11 cellular contexts compared by ENCODE assay signal in genomic region chr10:95408148-95408930, GRCh38.
DNase-seq lines count a peak whose midpoint lies in the region; ATAC-seq and TF ChIP-seq lines count a peak whose summit lies in the region.
"Had no signal": no experiment of that assay in that cellular context is flagged by ENCODE, and none has a peak within 500 bp of the region (broad histone marks: within the 10 kb centered on the region; RNA-seq: fewer than 3 reads in every experiment).

No MANE protein-coding gene starts in this region.

- DNase-seq in IMR-90 (no peak), coronary artery (ENCODE audit: low spot score) (no peak), lower lobe of right lung (no peak), tibial artery (peak in 1 of 2 donors; percentile 63), HuH-7.5 (ENCODE audit: low spot score) (no peak)
- DNase-seq: NCI-H1930; NK-92 treated with Interleukin-12 subunit alpha and Interleukin-12 subunit beta, amount 100 ng/mL, for 24 hours; stimulated activated CD4-positive, alpha-beta T cell treated with anti-CD3 and anti-CD28 coated beads, Interleukin-12 subunit alpha, Interleukin-12 subunit beta, amount 100 ng/mL, for 4 hours had no signal

- H4K5ac ChIP-seq in IMR-90 (ENCODE audit: low read depth, low read length), result no peak overlapping the region

- no peak overlapping the region for H2AK5ac ChIP-seq in IMR-90 (ENCODE audit: low read depth, low read length)

- no peaks in the 10 kb centered on the region for H3K36me3 ChIP-seq in IMR-90 (ENCODE audit: control insufficient read depth, insufficient read depth, low read length)
- H3K36me3 ChIP-seq in lower lobe of right lung, result peaks cover 11% of the 10 kb centered on the region
- peaks cover 43 to 71% (median 62%) of the 10 kb centered on the region in 3 donors for H3K36me3 ChIP-seq in tibial artery

- H3K27me3 ChIP-seq in IMR-90 (ENCODE audit: control insufficient read depth, insufficient read depth, low read length) (peaks cover 4% of the 10 kb centered on the region), lower lobe of right lung (ENCODE audit: low read depth) (no peaks in the 10 kb centered on the region), tibial artery (no peaks in the 10 kb centered on the region)

- H3K27ac ChIP-seq in IMR-90 (ENCODE audit: insufficient read depth, low read length), result no peak overlapping the region
- H3K27ac ChIP-seq in coronary artery, result peak overlapping the region; percentile 91 to 93
- H3K27ac ChIP-seq in lower lobe of right lung, result peak overlapping the region; percentile 28
- H3K27ac ChIP-seq in tibial artery, result peak overlapping the region; percentile 84 to 91

- H2BK20ac ChIP-seq in IMR-90 (ENCODE audit: low read depth, low read length), result no peak overlapping the region

- no peaks in the 10 kb centered on the region for H3K79me1 ChIP-seq in IMR-90 (ENCODE audit: low read depth in 1 of 2, low read length in 2 of 2)

- H3K9me3 ChIP-seq in IMR-90 (ENCODE audit: control insufficient read depth, insufficient read depth, low read length) (no peaks in the 10 kb centered on the region), lower lobe of right lung (no peaks in the 10 kb centered on the region), tibial artery (no peaks in the 10 kb centered on the region)

- H2BK120ac ChIP-seq in IMR-90 (ENCODE audit: low read depth, low read length), result no peak overlapping the region

- H3K4me3 ChIP-seq in IMR-90 (ENCODE audit: insufficient read depth, low read depth, low read length), result no peak overlapping the region
- no peak overlapping the region for H3K4me3 ChIP-seq in coronary artery
- no peak overlapping the region for H3K4me3 ChIP-seq in lower lobe of right lung
- H3K4me3 ChIP-seq in tibial artery, result no peak overlapping the region

- no peak for TF ChIP-seq RAD21 in IMR-90 (IDR thresholded peaks at IDR 0.05; ENCODE audit: low read length)

- no peaks in the 10 kb centered on the region for H4K20me1 ChIP-seq in IMR-90 (ENCODE audit: insufficient read depth, low read length)

- H3K23ac ChIP-seq in IMR-90 (ENCODE audit: low read depth, low read length), result no peak overlapping the region

- ATAC-seq in IMR-90 (ENCODE audit: low read depth), result no peak
- peak; percentile 52 to 76 for ATAC-seq in lower lobe of right lung
- ATAC-seq in HG03565 (IDR thresholded peaks at IDR 0.05; ENCODE audit: unreplicated experiment), result no peak
- no peak for ATAC-seq in SK-N-SH treated with all-trans-retinoic acid at 6 μM for 48 hours
- no peak for ATAC-seq in HG03039 (IDR thresholded peaks at IDR 0.05; ENCODE audit: unreplicated experiment)

- no TSS peak for BruUV-seq in IMR-90 (replicated peaks; lab: Mats Ljungman, UMichigan)

- H3K4ac ChIP-seq in IMR-90 (ENCODE audit: low read depth, low read length), result no peak overlapping the region

- dilution Hi-C loops in IMR-90 (cut with HindIII; ENCODE audit: low sequenced_read_pairs, unreplicated experiment), result no loop called here

- H3K18ac ChIP-seq in IMR-90 (ENCODE audit: low read depth, low read length), result no peak overlapping the region

- no peak overlapping the region for H3K56ac ChIP-seq in IMR-90 (ENCODE audit: extremely low read depth, insufficient read depth, low read length)

- no peak overlapping the region for H4K8ac ChIP-seq in IMR-90 (ENCODE audit: low read depth in 2 of 2, low read length in 2 of 2)

- H3K9ac ChIP-seq in IMR-90 (ENCODE audit: low read depth, low read length), result no peak overlapping the region

- POLR2A ChIA-PET in IMR-90 (lab: Charles Lee; ENCODE audit: unreplicated experiment), result no interaction called here

- CTCF ChIA-PET in IMR-90 (lab: Yijun Ruan, JAX), result interaction anchor here (0.6 to 0.7 kb wide), 2 partner anchors 12 to 119 kb away, joined by 3 to 8 read pairs; no protein-coding TSS in a partner anchor

- no CpG with 5 or more reads among the region's 7 CpGs for WGBS in IMR-90 (ENCODE audit: extremely low coverage in 2 of 2, insufficient read length in 1 of 2), 2 experiments

- no peaks in the 10 kb centered on the region for H3K4me1 ChIP-seq in IMR-90 (ENCODE audit: control insufficient read depth, insufficient read depth, low read length)
- peaks cover 35% of the 10 kb centered on the region for H3K4me1 ChIP-seq in lower lobe of right lung
- H3K4me1 ChIP-seq in tibial artery, result peaks cover 0 to 100% (median 59%) of the 10 kb centered on the region in 4 donors

- no peak overlapping the region for H2AFZ ChIP-seq in IMR-90 (replicated peaks; ENCODE audit: low read length, poor library complexity)

- in situ Hi-C loops in IMR-90 (cut with MboI; ENCODE audit: low sequenced_read_pairs), result no loop called here

- no peak overlapping the region for H3K4me2 ChIP-seq in IMR-90 (ENCODE audit: low read depth, low read length)

- TF ChIP-seq CTCF in IMR-90 (conservative IDR thresholded peaks at IDR 0.05; ENCODE audit: low read depth, low read length) (no peak), coronary artery (IDR thresholded peaks at IDR 0.05) (no peak), lower lobe of right lung (IDR thresholded peaks at IDR 0.05) (no peak), tibial artery (IDR thresholded peaks at IDR 0.05) (no peak)

- no peak overlapping the region for H2BK15ac ChIP-seq in IMR-90 (ENCODE audit: low read depth, low read length)

- no peak overlapping the region for H4K91ac ChIP-seq in IMR-90 (ENCODE audit: insufficient read depth, low read depth, low read length)

- H2BK5ac ChIP-seq in IMR-90 (ENCODE audit: low read depth, low read length, poor library complexity, severe bottlenecking), result no peak overlapping the region

- no peak overlapping the region for H3K14ac ChIP-seq in IMR-90 (replicated peaks; ENCODE audit: low read depth, low read length)

- H3K9me1 ChIP-seq in IMR-90 (ENCODE audit: insufficient read depth, low read length), result no peaks in the 10 kb centered on the region

- intact Hi-C loops in IMR-90 (cut with micrococcal nuclease), result no loop called here
- intact Hi-C loops in lower lobe of right lung (cut with DNase I), result no loop called here
- intact Hi-C loops in tibial artery (cut with DNase I; ENCODE audit: low total_unique reads), result no loop called here

- no peak for TF ChIP-seq POLR2A in IMR-90 (IDR thresholded peaks at IDR 0.05; ENCODE audit: low read depth, low read length)

- H2AK9ac ChIP-seq in IMR-90 (replicated peaks; ENCODE audit: low read depth, low read length, poor library complexity), result peak overlapping the region; percentile 9

TF ChIP-seq in IMR-90, 13 proteins besides CTCF, POLR2A, EP300 and RAD21:
- TF ChIP-seq CEBPB (IDR thresholded peaks at IDR 0.05; ENCODE audit: low read depth, low read length) (no peak), MAFK (IDR thresholded peaks at IDR 0.05; ENCODE audit: low read depth, low read length) (no peak), RCOR1 (IDR thresholded peaks at IDR 0.05; ENCODE audit: insufficient replicate concordance, low read length) (no peak), USF2 (IDR thresholded peaks at IDR 0.05; ENCODE audit: low read depth, low read length) (no peak), NFE2L2 (IDR thresholded peaks at IDR 0.05; ENCODE audit: low read depth, low read length) (no peak), SMC3 (IDR thresholded peaks at IDR 0.05; ENCODE audit: low read depth, low read length) (no peak), BHLHE40 (IDR thresholded peaks at IDR 0.05; ENCODE audit: low read depth, low read length) (no peak)

TF ChIP-seq in SK-N-SH treated with all-trans-retinoic acid at 6 μM for 48 hours, 23 proteins besides CTCF, POLR2A, EP300 and RAD21 (continues in another document):
- TF ChIP-seq RARB (CRISPR knock-in tag; IDR thresholded peaks at IDR 0.05), result no peak
- TF ChIP-seq ZNF70 (CRISPR knock-in tag; IDR thresholded peaks at IDR 0.05), result no peak
- no peak for TF ChIP-seq CREB5 (CRISPR knock-in tag; IDR thresholded peaks at IDR 0.05; ENCODE audit: low read depth)
- TF ChIP-seq PATZ1 (CRISPR knock-in tag; IDR thresholded peaks at IDR 0.05; ENCODE audit: borderline replicate concordance), result no peak
- no peak for TF ChIP-seq ISL1 (CRISPR knock-in tag; IDR thresholded peaks at IDR 0.05)
- TF ChIP-seq ARNTL (CRISPR knock-in tag; IDR thresholded peaks at IDR 0.05; ENCODE audit: borderline replicate concordance, low read depth), result no peak
- no peak for TF ChIP-seq POU6F1 (CRISPR knock-in tag; IDR thresholded peaks at IDR 0.05; ENCODE audit: borderline replicate concordance, low read depth)

Comparison
In these comparisons a context has a peak if more than half of its experiments do, and no peak if none do; other contexts are left out.
1. ATAC-seq: peak in lower lobe of right lung (2 of 2); none in IMR-90 (single experiment), HG03565 (single experiment), SK-N-SH treated with all-trans-retinoic acid at 6 μM for 48 hours (single experiment) and HG03039 (single experiment).